Comparison of ENCODE assay signal across 26 cellular contexts in the genomic region with DNA sequence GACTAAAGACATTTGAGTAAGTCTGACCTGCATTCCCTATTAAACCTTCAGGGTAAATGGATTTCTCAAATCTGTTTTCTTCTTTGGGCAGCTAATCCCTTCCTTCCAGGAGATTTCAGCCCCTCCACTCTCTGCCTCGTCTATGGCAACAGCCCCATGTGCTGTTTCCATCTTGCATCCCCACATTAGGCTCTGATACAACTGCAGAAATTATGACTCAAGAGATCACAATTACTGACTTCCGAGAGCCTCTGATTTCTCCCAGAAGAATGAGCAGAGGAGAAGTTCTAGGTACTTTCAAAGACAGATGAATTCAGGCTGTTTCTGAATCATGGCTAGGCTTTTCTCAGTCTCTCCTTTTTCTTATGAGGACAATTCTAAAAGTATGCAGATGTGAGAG. TPM values are rescaled to one million over a fixed set of nuclear protein-coding genes. Genes with fewer than 3 reads are reported as not detected.
DNase-seq lines count a peak whose midpoint lies in the region; ATAC-seq and TF ChIP-seq lines count a peak whose summit lies in the region.
"Had no signal": no experiment of that assay in that cellular context is flagged by ENCODE, and none has a peak within 500 bp of the region (broad histone marks: within the 10 kb centered on the region; RNA-seq: fewer than 3 reads in every experiment).

No MANE protein-coding gene starts in this region.

- H3K9me3 ChIP-seq in adipocyte (ENCODE audit: control insufficient read depth, low read length): peaks cover 11% of the 10 kb centered on the region
- H3K9me3 ChIP-seq: HAP-1 had no signal

- H3K27me3 ChIP-seq in ACC112 (ENCODE audit: insufficient read depth, low read length) (no peaks in the 10 kb centered on the region), adipocyte (replicated peaks; ENCODE audit: control insufficient read depth, insufficient read depth, low read length) (no peaks in the 10 kb centered on the region)

- peak overlapping the region; percentile 48 for H3K27ac ChIP-seq in ACC112 (ENCODE audit: low read depth, low read length)
- H3K27ac ChIP-seq: 22Rv1; BLaER1 treated with 17β-estradiol and CSF1 and Interleukin-3, amounts not matched to agents 10 nM and 100 nM had no signal

- no peak for TF ChIP-seq CTCF in fibroblast of the aortic adventitia (IDR thresholded peaks at IDR 0.05; ENCODE audit: insufficient read depth, low read length)

- no peak for ATAC-seq in GM21723 (IDR thresholded peaks at IDR 0.05; ENCODE audit: unreplicated experiment)
- no peak for ATAC-seq in GM21367 (IDR thresholded peaks at IDR 0.05; ENCODE audit: unreplicated experiment)

- H3K4me3 ChIP-seq in ACC112 (ENCODE audit: low read depth, low read length) (peak overlapping the region; percentile 43; the same call in 1 of the 2 replicates), adipocyte (ENCODE audit: low read length) (no peak overlapping the region), fibroblast of the aortic adventitia (ENCODE audit: low read depth, low read length) (no peak overlapping the region)
- H3K4me3 ChIP-seq: BLaER1 treated with 17β-estradiol and CSF1 and Interleukin-3, amounts not matched to agents 10 nM and 100 nM; HAP-1 had no signal

- H3K4me1 ChIP-seq in ACC112 (ENCODE audit: control insufficient read depth, insufficient read depth, low read length, unreplicated experiment) (peaks cover 66% of the 10 kb centered on the region), adipocyte (ENCODE audit: control insufficient read depth, insufficient read depth, low read length) (peaks cover 22% of the 10 kb centered on the region)
- H3K4me1 ChIP-seq: BLaER1 treated with 17β-estradiol and CSF1 and Interleukin-3, amounts not matched to agents 10 nM and 100 nM; HAP-1 had no signal

- H3K36me3 ChIP-seq in ACC112 (ENCODE audit: insufficient read depth, low read length): 0 out of 2 replicates have a peak, but pooled peaks cover 4% of the 10 kb centered on the region
- no peaks in the 10 kb centered on the region for H3K36me3 ChIP-seq in adipocyte (ENCODE audit: control insufficient read depth, insufficient read depth, low read length, severe bottlenecking)
- H3K36me3 ChIP-seq: BLaER1 treated with 17β-estradiol and CSF1 and Interleukin-3, amounts not matched to agents 10 nM and 100 nM; HAP-1 had no signal

- DNase-seq in ELR (ENCODE audit: low read depth) (peak; percentile 6), adipocyte (ENCODE audit: low read depth) (peak; percentile 12), fibroblast of the aortic adventitia (ENCODE audit: low read depth) (peak; percentile 31), DMS53 treated with DMSO at 0.1 percent for 48 hours (lab: John Stamatoyannopoulos, UW; ENCODE audit: unreplicated experiment) (no peak), superior temporal gyrus (ENCODE audit: extremely low spot score) (no peak)
- DNase-seq: ACHN; AML-193; CD4-positive, alpha-beta T cell; GOT3; KBM-7; MV-4-11; NCI-H1105; NCI-H1436 treated with DMSO at 0.1 percent for 48 hours; NCI-H1930; NCI-H446; NCI-H526; Right ventricle myocardium superior; RPMI8226 had no signal

- no peak overlapping the region for H3K9ac ChIP-seq in adipocyte (ENCODE audit: low read length)
- H3K9ac ChIP-seq: BLaER1 treated with 17β-estradiol and CSF1 and Interleukin-3, amounts not matched to agents 10 nM and 100 nM had no signal

- H2AFZ ChIP-seq in ACC112 (ENCODE audit: low read length, unreplicated experiment): no peak overlapping the region

- H3K79me2 ChIP-seq in ACC112 (ENCODE audit: control insufficient read depth, insufficient read depth, low read length, unreplicated experiment): peaks cover 3% of the 10 kb centered on the region

RNA-seq across cellular contexts. Expression of gene RAI2, which starts 38.7 kb away (rescaled TPM):
- 0.33 and 4.0 TPM in 2 replicates for total RNA-seq in fibroblast of the aortic adventitia (ENCODE audit: low replicate concordance)
- total RNA-seq: MCF 10A, SK-MEL-5 had no signal

Comparison
In these comparisons a context has a peak if more than half of its experiments do, and no peak if none do; other contexts are left out.
1. DNase-seq: peak in ELR (single experiment), adipocyte (single experiment) and fibroblast of the aortic adventitia (single experiment); none in DMS53 treated with DMSO at 0.1 percent for 48 hours (single experiment) and superior temporal gyrus (single experiment).